In genomic region chr1:87812881-87813577, GRCh38 we compare ENCODE assay signal across 14 cellular contexts.
DNase-seq lines count a peak whose midpoint lies in the region; ATAC-seq and TF ChIP-seq lines count a peak whose summit lies in the region.
"Had no signal": no experiment of that assay in that cellular context is flagged by ENCODE, and none has a peak within 500 bp of the region (broad histone marks: within the 10 kb centered on the region; RNA-seq: fewer than 3 reads in every experiment).

No MANE protein-coding gene starts in this region.

- H3K27ac ChIP-seq in upper lobe of left lung, result no peak overlapping the region

- no peaks in the 10 kb centered on the region for H3K4me1 ChIP-seq in upper lobe of left lung
- H3K4me1 ChIP-seq: BE2C had no signal

- TF ChIP-seq POLR2A in upper lobe of left lung (IDR thresholded peaks at IDR 0.05), result no peak

- no peak for TF ChIP-seq EP300 in upper lobe of left lung (IDR thresholded peaks at IDR 0.05)

- peak; percentile 60 for DNase-seq in NOMO-1 treated with DMSO at 0.1 percent for 48 hours (lab: John Stamatoyannopoulos, UW; ENCODE audit: unreplicated experiment)
- DNase-seq in upper lobe of left lung, result no peak
- DNase-seq in activated CD8-positive, alpha-beta memory T cell treated with anti-CD3 and anti-CD28 coated beads for 24 hours, result no peak
- no peak for DNase-seq in NCI-H526 (lab: John Stamatoyannopoulos, UW)
- DNase-seq: activated CD4-positive, alpha-beta T cell treated with anti-CD3 and anti-CD28 coated beads, Interleukin-2, amount 50 U/mL, for 1 hour; BE2C; head of caudate nucleus; mesendoderm; NCI-H1694; right cardiac atrium had no signal

- no peaks in the 10 kb centered on the region for H3K27me3 ChIP-seq in upper lobe of left lung
- H3K27me3 ChIP-seq: BE2C had no signal

- TF ChIP-seq CTCF in upper lobe of left lung (IDR thresholded peaks at IDR 0.05), result no peak

- 79 to 85% methylated on average over 6 of the region's 6 CpGs for WGBS in upper lobe of left lung, 2 donors

- H3K36me3 ChIP-seq in upper lobe of left lung, result no peaks in the 10 kb centered on the region
- H3K36me3 ChIP-seq: BE2C had no signal

- H3K4me3 ChIP-seq in upper lobe of left lung, result no peak overlapping the region

- ATAC-seq in GM18498 (IDR thresholded peaks at IDR 0.05; ENCODE audit: unreplicated experiment) (peak; percentile 89), GM19467 (IDR thresholded peaks at IDR 0.05; ENCODE audit: unreplicated experiment) (peak; percentile 69), HG02981 (IDR thresholded peaks at IDR 0.05; ENCODE audit: unreplicated experiment) (peak; percentile 87), GM19324 (IDR thresholded peaks at IDR 0.05; ENCODE audit: low FRiP score, unreplicated experiment) (no peak), upper lobe of left lung (ENCODE audit: low FRiP score in 2 of 2) (no peak)
- ATAC-seq: right cardiac atrium had no signal

- H3K9me3 ChIP-seq in upper lobe of left lung, result no peaks in the 10 kb centered on the region
- H3K9me3 ChIP-seq: BE2C had no signal

Comparison
In these comparisons a context has a peak if more than half of its experiments do, and no peak if none do; other contexts are left out.
1. ATAC-seq: peak in GM18498 (single experiment), GM19467 (single experiment) and HG02981 (single experiment); none in GM19324 (single experiment) and upper lobe of left lung (0 of 2).